25 cellular contexts compared by ENCODE assay signal in genomic region chr18:68414407-68414806, GRCh38.
"Had no signal": no experiment of that assay in that cellular context is flagged by ENCODE, and none has a peak within 500 bp of the region (broad histone marks: within the 10 kb centered on the region; RNA-seq: fewer than 3 reads in every experiment).

No MANE protein-coding gene starts in this region.

- H2AFZ ChIP-seq: hepatocyte, parathyroid adenoma had no signal

- H3K27me3 Mint-ChIP-seq: natural killer cell treated with Interleukin-12 subunit alpha and Interleukin-12 subunit beta and Interleukin-15 and Interleukin-18, amount 100 ng/mL, for 72 hours had no signal

- ATAC-seq: left lung; lower lobe of right lung; natural killer cell treated with Interleukin-12 subunit alpha and Interleukin-12 subunit beta and Interleukin-15 and Interleukin-18, amount 100 ng/mL, for 72 hours; right lobe of liver; upper lobe of right lung had no signal

- H3K9me3 Mint-ChIP-seq: endodermal cell; natural killer cell treated with Interleukin-12 subunit alpha and Interleukin-12 subunit beta and Interleukin-15 and Interleukin-18, amount 100 ng/mL, for 72 hours; stimulated activated effector memory CD8-positive, alpha-beta T cell treated with anti-CD3 and anti-CD28 coated beads, Interleukin-12 subunit alpha, Interleukin-12 subunit beta, amount 100 ng/mL, for 72 hours; stimulated activated naive CD8-positive, alpha-beta T cell treated with anti-CD3 and anti-CD28 coated beads, Interleukin-15, Interleukin-2, amounts not matched to agents 100 ng/mL and 50 ng/mL, for 24 hours had no signal

- H3K4me1 Mint-ChIP-seq: endodermal cell; stimulated activated effector memory CD8-positive, alpha-beta T cell treated with anti-CD3 and anti-CD28 coated beads, Interleukin-12 subunit alpha, Interleukin-12 subunit beta, amount 100 ng/mL, for 72 hours had no signal

- H3K4me1 ChIP-seq: left lung, lower lobe of right lung, parathyroid adenoma, prostate gland, right lobe of liver, tibial artery, upper lobe of right lung, vagina had no signal

- H3K27ac ChIP-seq: coronary artery, hepatocyte, left lung, lower lobe of right lung, parathyroid adenoma, prostate gland, right lobe of liver, tibial artery, upper lobe of right lung, vagina had no signal

- FAIRE-seq: endothelial cell of umbilical vein, islet of Langerhans had no signal

- H3K36me3 ChIP-seq: left lung, lower lobe of right lung, prostate gland, right lobe of liver, tibial artery, upper lobe of right lung, vagina had no signal

- DNase-seq: effector CD4-positive, alpha-beta T cell; endodermal cell; erythroblast; foreskin melanocyte; head of caudate nucleus; left lung; lower lobe of right lung; mesenchymal stem cell; midbrain; retina; right lobe of liver; stimulated activated CD4-positive, alpha-beta T cell treated with anti-CD3 and anti-CD28 coated beads, Interleukin-4, amount 100 ng/mL, for 1 hour; stimulated activated CD8-positive, alpha-beta memory T cell treated with anti-CD3 and anti-CD28 coated beads, Interleukin-4, amount 100 ng/mL, for 48 hours; tibial artery; upper lobe of right lung had no signal

- H3K27ac Mint-ChIP-seq: endodermal cell; natural killer cell treated with Interleukin-12 subunit alpha and Interleukin-12 subunit beta and Interleukin-15 and Interleukin-18, amount 100 ng/mL, for 72 hours; stimulated activated effector memory CD8-positive, alpha-beta T cell treated with anti-CD3 and anti-CD28 coated beads, Interleukin-12 subunit alpha, Interleukin-12 subunit beta, amount 100 ng/mL, for 72 hours; stimulated activated naive CD8-positive, alpha-beta T cell treated with anti-CD3 and anti-CD28 coated beads, Interleukin-15, Interleukin-2, amounts not matched to agents 100 ng/mL and 50 ng/mL, for 24 hours had no signal

- H3K27me3 ChIP-seq: hepatocyte, left lung, right lobe of liver, tibial artery, upper lobe of right lung, vagina had no signal

- H3K9me3 ChIP-seq: left lung, lower lobe of right lung, prostate gland, right lobe of liver, tibial artery, upper lobe of right lung, vagina had no signal

- H3K4me3 ChIP-seq: coronary artery, hepatocyte, left lung, lower lobe of right lung, prostate gland, right lobe of liver, tibial artery, upper lobe of right lung, vagina had no signal

- H3K4me3 Mint-ChIP-seq: endodermal cell; natural killer cell treated with Interleukin-12 subunit alpha and Interleukin-12 subunit beta and Interleukin-15 and Interleukin-18, amount 100 ng/mL, for 72 hours; stimulated activated effector memory CD8-positive, alpha-beta T cell treated with anti-CD3 and anti-CD28 coated beads, Interleukin-12 subunit alpha, Interleukin-12 subunit beta, amount 100 ng/mL, for 72 hours; stimulated activated naive CD8-positive, alpha-beta T cell treated with anti-CD3 and anti-CD28 coated beads, Interleukin-15, Interleukin-2, amounts not matched to agents 100 ng/mL and 50 ng/mL, for 24 hours had no signal

- H3K9ac ChIP-seq: parathyroid adenoma had no signal

- H3K36me3 Mint-ChIP-seq: natural killer cell treated with Interleukin-12 subunit alpha and Interleukin-12 subunit beta and Interleukin-15 and Interleukin-18, amount 100 ng/mL, for 72 hours; stimulated activated effector memory CD8-positive, alpha-beta T cell treated with anti-CD3 and anti-CD28 coated beads, Interleukin-12 subunit alpha, Interleukin-12 subunit beta, amount 100 ng/mL, for 72 hours had no signal

- H3K4me2 ChIP-seq: hepatocyte had no signal
